Comparison of ENCODE assay signal across 8 cellular contexts in genomic region chr10:100826983-100827818, GRCh38.
DNase-seq lines count a peak whose midpoint lies in the region; ATAC-seq and TF ChIP-seq lines count a peak whose summit lies in the region.

No MANE protein-coding gene starts in this region.

- H3K27me3 ChIP-seq in CD4-positive, alpha-beta T cell (ENCODE audit: control insufficient read depth, insufficient read depth, low read length): peaks cover 96% of the 10 kb centered on the region
- H3K27me3 ChIP-seq in IMR-90 (ENCODE audit: control insufficient read depth, insufficient read depth, low read length) (peaks cover 94% of the 10 kb centered on the region), gastroesophageal sphincter (peaks cover 100% of the 10 kb centered on the region)

- H4K8ac ChIP-seq in IMR-90 (ENCODE audit: low read depth in 2 of 2, low read length in 2 of 2): no peak overlapping the region

- H3K27me3 Mint-ChIP-seq in CD4-positive, alpha-beta T cell: peaks cover 64% of the 10 kb centered on the region
- H3K27me3 Mint-ChIP-seq in activated CD4-positive, alpha-beta memory T cell treated with anti-CD3 and anti-CD28 coated beads, Interleukin-2, amount 10 ng/mL, durations not matched to agents 7 days and 5 days: peaks cover 86% of the 10 kb centered on the region
- peaks cover 63% of the 10 kb centered on the region for H3K27me3 Mint-ChIP-seq in progenitor cell of endocrine pancreas

- H3K4me3 ChIP-seq in IMR-90 (ENCODE audit: insufficient read depth, low read depth, low read length) (no peak overlapping the region), gastroesophageal sphincter (peak overlapping the region; percentile 2 to 51)

- H2AK5ac ChIP-seq in IMR-90 (ENCODE audit: low read depth, low read length): no peak overlapping the region

- no peak overlapping the region for H2BK15ac ChIP-seq in IMR-90 (ENCODE audit: low read depth, low read length)

- dilution Hi-C loops in IMR-90 (cut with HindIII; ENCODE audit: low sequenced_read_pairs, unreplicated experiment): no loop called here

- no peak for TF ChIP-seq POLR2A in IMR-90 (IDR thresholded peaks at IDR 0.05; ENCODE audit: low read depth, low read length)
- TF ChIP-seq POLR2A in gastroesophageal sphincter (IDR thresholded peaks at IDR 0.05): no peak

- no peak overlapping the region for H3K56ac ChIP-seq in IMR-90 (ENCODE audit: extremely low read depth, insufficient read depth, low read length)

- H2BK5ac ChIP-seq in IMR-90 (ENCODE audit: low read depth, low read length, poor library complexity, severe bottlenecking): no peak overlapping the region

- no peaks in the 10 kb centered on the region for H3K9me1 ChIP-seq in IMR-90 (ENCODE audit: insufficient read depth, low read length)

- peak; percentile 53 for ATAC-seq in CD4-positive, alpha-beta T cell (ENCODE audit: poor library complexity)
- ATAC-seq in IMR-90 (ENCODE audit: low read depth): 0 out of 2 replicates have a peak, but pooled peaks have one; percentile 15
- ATAC-seq in gastroesophageal sphincter: no peak
- no peak for ATAC-seq in HG02642 (IDR thresholded peaks at IDR 0.05; ENCODE audit: poor library complexity, unreplicated experiment)
- ATAC-seq in HG03135 (IDR thresholded peaks at IDR 0.05; ENCODE audit: unreplicated experiment): no peak
- ATAC-seq in HG02884 (IDR thresholded peaks at IDR 0.05; ENCODE audit: unreplicated experiment): no peak

- H3K4ac ChIP-seq in IMR-90 (ENCODE audit: low read depth, low read length): no peak overlapping the region

- DNase-seq in CD4-positive, alpha-beta T cell: peak in 3 of 10 experiments; percentile 7 to 44 (median 17)
- no peak for DNase-seq in IMR-90
- peak; percentile 24 for DNase-seq in activated CD4-positive, alpha-beta memory T cell treated with anti-CD3 and anti-CD28 coated beads, Interleukin-2, amount 10 ng/mL, durations not matched to agents 7 days and 5 days
- DNase-seq in progenitor cell of endocrine pancreas (ENCODE audit: low spot score, unreplicated experiment): peak; percentile 29

- H3K9me3 Mint-ChIP-seq in CD4-positive, alpha-beta T cell: no peaks in the 10 kb centered on the region
- no peaks in the 10 kb centered on the region for H3K9me3 Mint-ChIP-seq in activated CD4-positive, alpha-beta memory T cell treated with anti-CD3 and anti-CD28 coated beads, Interleukin-2, amount 10 ng/mL, durations not matched to agents 7 days and 5 days
- no peaks in the 10 kb centered on the region for H3K9me3 Mint-ChIP-seq in progenitor cell of endocrine pancreas (ENCODE audit: low read depth)

- H2BK20ac ChIP-seq in IMR-90 (ENCODE audit: low read depth, low read length): no peak overlapping the region

- H3K4me3 Mint-ChIP-seq in CD4-positive, alpha-beta T cell: peak overlapping the region; percentile 80
- peak overlapping the region; percentile 56 for H3K4me3 Mint-ChIP-seq in activated CD4-positive, alpha-beta memory T cell treated with anti-CD3 and anti-CD28 coated beads, Interleukin-2, amount 10 ng/mL, durations not matched to agents 7 days and 5 days
- H3K4me3 Mint-ChIP-seq in progenitor cell of endocrine pancreas (ENCODE audit: low read depth): peak overlapping the region; percentile 59

- no peak overlapping the region for H2BK120ac ChIP-seq in IMR-90 (ENCODE audit: low read depth, low read length)

- 5% methylated on average over 32 of the region's 68 CpGs; no CpG with 5 or more reads in 1 of the 2 experiments for WGBS in IMR-90 (ENCODE audit: extremely low coverage in 2 of 2, insufficient read length in 1 of 2), 2 experiments
- WGBS in gastroesophageal sphincter (ENCODE audit: low coverage in 1 of 2), 2 donors: 0 to 2% methylated on average over 7 to 10 of the region's 68 CpGs

- no peak overlapping the region for H4K91ac ChIP-seq in IMR-90 (ENCODE audit: insufficient read depth, low read depth, low read length)

- H3K36me3 Mint-ChIP-seq in CD4-positive, alpha-beta T cell (ENCODE audit: low read depth): no peaks in the 10 kb centered on the region
- peaks cover 5% of the 10 kb centered on the region for H3K36me3 Mint-ChIP-seq in activated CD4-positive, alpha-beta memory T cell treated with anti-CD3 and anti-CD28 coated beads, Interleukin-2, amount 10 ng/mL, durations not matched to agents 7 days and 5 days (ENCODE audit: low read depth)
- no peaks in the 10 kb centered on the region for H3K36me3 Mint-ChIP-seq in progenitor cell of endocrine pancreas (ENCODE audit: insufficient read depth)

- no peaks in the 10 kb centered on the region for H3K9me3 ChIP-seq in CD4-positive, alpha-beta T cell (ENCODE audit: control insufficient read depth, low read length)
- no peaks in the 10 kb centered on the region; the same call in 1 of the 2 replicates for H3K9me3 ChIP-seq in IMR-90 (ENCODE audit: control insufficient read depth, insufficient read depth, low read length)
- H3K9me3 ChIP-seq in gastroesophageal sphincter: no peaks in the 10 kb centered on the region

- CTCF ChIA-PET in CD4-positive, alpha-beta T cell (lab: Charles Lee): no interaction called here
- CTCF ChIA-PET in IMR-90 (lab: Yijun Ruan, JAX): no interaction called here
- CTCF ChIA-PET in activated CD4-positive, alpha-beta memory T cell treated with anti-CD3 and anti-CD28 coated beads, Interleukin-2, amount 10 ng/mL, durations not matched to agents 7 days and 5 days (lab: Charles Lee): no interaction called here

- H3K36me3 ChIP-seq in IMR-90 (ENCODE audit: control insufficient read depth, insufficient read depth, low read length) (no peaks in the 10 kb centered on the region), gastroesophageal sphincter (no peaks in the 10 kb centered on the region)

- no peak overlapping the region for H3K27ac ChIP-seq in CD4-positive, alpha-beta T cell (ENCODE audit: low read depth, low read length)
- H3K27ac ChIP-seq in IMR-90 (ENCODE audit: insufficient read depth, low read length): no peak overlapping the region
- H3K27ac ChIP-seq in gastroesophageal sphincter: no peak overlapping the region

- no TSS peak for BruUV-seq in IMR-90 (replicated peaks; lab: Mats Ljungman, UMichigan)

- H3K18ac ChIP-seq in IMR-90 (ENCODE audit: low read depth, low read length): no peak overlapping the region

- H3K4me1 ChIP-seq in IMR-90 (ENCODE audit: control insufficient read depth, insufficient read depth, low read length) (peaks cover 4% of the 10 kb centered on the region; the same call in 1 of the 2 replicates), gastroesophageal sphincter (peaks cover 0 to 45% (median 32%) of the 10 kb centered on the region in 3 donors)

- H3K14ac ChIP-seq in IMR-90 (replicated peaks; ENCODE audit: low read depth, low read length): no peak overlapping the region

- no peak for TF ChIP-seq EP300 in gastroesophageal sphincter (IDR thresholded peaks at IDR 0.05)

- no peak overlapping the region for H3K23ac ChIP-seq in IMR-90 (ENCODE audit: low read depth, low read length)

- H4K5ac ChIP-seq in IMR-90 (ENCODE audit: low read depth, low read length): no peak overlapping the region

- H2AFZ ChIP-seq in IMR-90 (replicated peaks; ENCODE audit: low read length, poor library complexity): peak overlapping the region; percentile 35

- no peaks in the 10 kb centered on the region for H4K20me1 ChIP-seq in IMR-90 (ENCODE audit: insufficient read depth, low read length)

- no peak overlapping the region for H2AK9ac ChIP-seq in IMR-90 (replicated peaks; ENCODE audit: low read depth, low read length, poor library complexity)

- POLR2A ChIA-PET in CD4-positive, alpha-beta T cell (lab: Charles Lee): no interaction called here
- POLR2A ChIA-PET in IMR-90 (lab: Charles Lee; ENCODE audit: unreplicated experiment): no interaction called here
- POLR2A ChIA-PET in activated CD4-positive, alpha-beta memory T cell treated with anti-CD3 and anti-CD28 coated beads, Interleukin-2, amount 10 ng/mL, durations not matched to agents 7 days and 5 days (lab: Charles Lee): no interaction called here

- TF ChIP-seq RAD21 in IMR-90 (IDR thresholded peaks at IDR 0.05; ENCODE audit: low read length): no peak

- TF ChIP-seq CTCF in CD4-positive, alpha-beta T cell (IDR thresholded peaks at IDR 0.05): no peak
- TF ChIP-seq CTCF in IMR-90 (conservative IDR thresholded peaks at IDR 0.05; ENCODE audit: low read depth, low read length): no peak
- TF ChIP-seq CTCF in gastroesophageal sphincter (IDR thresholded peaks at IDR 0.05): peak in 1 of 4 experiments; percentile 42
- TF ChIP-seq CTCF in progenitor cell of endocrine pancreas (IDR thresholded peaks at IDR 0.05; ENCODE audit: unreplicated experiment): peak; percentile 43

- H3K4me1 Mint-ChIP-seq in CD4-positive, alpha-beta T cell (ENCODE audit: low read depth): peaks cover 42% of the 10 kb centered on the region
- peaks cover 34% of the 10 kb centered on the region for H3K4me1 Mint-ChIP-seq in activated CD4-positive, alpha-beta memory T cell treated with anti-CD3 and anti-CD28 coated beads, Interleukin-2, amount 10 ng/mL, durations not matched to agents 7 days and 5 days
- peaks cover 17% of the 10 kb centered on the region for H3K4me1 Mint-ChIP-seq in progenitor cell of endocrine pancreas (ENCODE audit: low read depth)

- intact Hi-C loops in CD4-positive, alpha-beta T cell (cut with DNase I, micrococcal nuclease): loop anchor here in 1 of 2 experiments (5.0 kb wide), 1 partner anchor 265 kb away; no protein-coding TSS in a partner anchor
- intact Hi-C loops in IMR-90 (cut with micrococcal nuclease): no loop called here

- H3K27ac Mint-ChIP-seq in CD4-positive, alpha-beta T cell: no peak overlapping the region
- no peak overlapping the region for H3K27ac Mint-ChIP-seq in activated CD4-positive, alpha-beta memory T cell treated with anti-CD3 and anti-CD28 coated beads, Interleukin-2, amount 10 ng/mL, durations not matched to agents 7 days and 5 days
- no peak overlapping the region for H3K27ac Mint-ChIP-seq in progenitor cell of endocrine pancreas

- no peak overlapping the region; the same call in 1 of the 2 replicates for H3K4me2 ChIP-seq in IMR-90 (ENCODE audit: low read depth, low read length)

- H3K79me1 ChIP-seq in IMR-90 (ENCODE audit: low read depth in 1 of 2, low read length in 2 of 2): no peaks in the 10 kb centered on the region

- no peak overlapping the region for H3K9ac ChIP-seq in IMR-90 (ENCODE audit: low read depth, low read length)

- in situ Hi-C loops in IMR-90 (cut with MboI; ENCODE audit: low sequenced_read_pairs): no loop called here

TF ChIP-seq in IMR-90, 13 proteins besides CTCF, POLR2A, EP300 and RAD21 (continues in another document):
- TF ChIP-seq FOS (IDR thresholded peaks at IDR 0.05; ENCODE audit: low read depth, low read length) (no peak), ELK1 (IDR thresholded peaks at IDR 0.05; ENCODE audit: borderline replicate concordance, low read depth, low read length) (no peak), RCOR1 (IDR thresholded peaks at IDR 0.05; ENCODE audit: insufficient replicate concordance, low read length) (no peak), RFX5 (IDR thresholded peaks at IDR 0.05; ENCODE audit: low read depth, low read length) (no peak)

Comparison
In these comparisons a context has a peak if more than half of its experiments do, and no peak if none do; other contexts are left out.
1. ATAC-seq: peak in CD4-positive, alpha-beta T cell (single experiment) and IMR-90 (single experiment); none in gastroesophageal sphincter (single experiment), HG02642 (single experiment), HG03135 (single experiment) and HG02884 (single experiment).
2. Peak in every context shown above with its lines, with median percentiles within 50 percentile points of each other: H3K4me3 Mint-ChIP-seq.